ENCODE assay signal across 20 cellular contexts in the genomic region with DNA sequence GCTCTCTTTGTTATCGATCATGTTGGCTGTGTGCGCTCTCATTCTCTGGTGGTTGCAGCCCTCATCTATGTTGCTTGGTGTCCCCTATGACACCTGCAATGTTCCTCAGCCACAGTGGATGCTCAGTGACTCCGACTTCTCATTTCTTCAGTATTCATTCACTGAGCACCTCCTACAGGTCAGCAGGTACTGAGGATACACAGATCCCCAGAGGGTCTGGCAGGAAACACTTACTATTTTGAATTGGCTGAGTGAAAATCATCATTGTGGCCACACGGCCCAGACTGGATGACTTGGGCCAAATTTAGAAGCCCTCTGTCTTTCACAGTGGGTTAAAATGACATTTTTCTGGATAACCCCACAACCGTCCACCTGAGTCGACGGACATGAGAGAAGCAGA. TPM values are rescaled to one million over a fixed set of nuclear protein-coding genes. Genes with fewer than 3 reads are reported as not detected.
A peak's percentile ranks its signal among the peaks of the same experiment; 100 is the strongest.
DNase-seq lines count a peak whose midpoint lies in the region; ATAC-seq, FAIRE-seq and TF ChIP-seq lines count a peak whose summit lies in the region.
"Had no signal": no experiment of that assay in that cellular context is flagged by ENCODE, and none has a peak within 500 bp of the region (broad histone marks: within the 10 kb centered on the region; RNA-seq: fewer than 3 reads in every experiment).

No MANE protein-coding gene starts in this region.

- no peaks in the 10 kb centered on the region for H3K9me3 ChIP-seq in HCT116 (ENCODE audit: control insufficient read depth in 1 of 2, insufficient read depth in 1 of 2, low read depth in 1 of 2, low read length in 2 of 2)
- no peaks in the 10 kb centered on the region for H3K9me3 ChIP-seq in endodermal cell (ENCODE audit: control insufficient read depth, low read length)
- H3K9me3 ChIP-seq in neuronal stem cell (replicated peaks in 1 of 2; ENCODE audit: control insufficient read depth in 2 of 2, insufficient read depth in 1 of 2, low read depth in 1 of 2, low read length in 2 of 2): no peaks in the 10 kb centered on the region
- H3K9me3 ChIP-seq: HAP-1 had no signal

- peaks cover 9% of the 10 kb centered on the region for H3K4me1 Mint-ChIP-seq in endodermal cell
- H3K4me1 Mint-ChIP-seq: CD14-positive monocyte; CD8-positive, alpha-beta memory T cell had no signal

- H2AK5ac ChIP-seq in neuronal stem cell (ENCODE audit: low read depth, low read length): no peak overlapping the region

- H3K36me3 ChIP-seq in HCT116 (ENCODE audit: control insufficient read depth in 1 of 2, insufficient read depth in 2 of 2, low read length in 2 of 2) (no peaks in the 10 kb centered on the region), endodermal cell (ENCODE audit: control insufficient read depth, insufficient read depth, low read length) (no peaks in the 10 kb centered on the region), neuronal stem cell (replicated peaks in 1 of 2; ENCODE audit: control insufficient read depth in 2 of 2, insufficient read depth in 2 of 2, low read length in 2 of 2) (no peaks in the 10 kb centered on the region)
- H3K36me3 ChIP-seq: HAP-1 had no signal

- no peak overlapping the region for H3K14ac ChIP-seq in neuronal stem cell (ENCODE audit: low read length)

- intact Hi-C loops in HCT116 (cut with micrococcal nuclease): no loop called here

- TF ChIP-seq RAD21 in HCT116 (IDR thresholded peaks at IDR 0.05; ENCODE audit: low read depth): 0 out of 2 replicates have a peak, but pooled peaks have one; percentile 20

- no peak overlapping the region for H3K18ac ChIP-seq in neuronal stem cell (ENCODE audit: low read length)

- H3K9me3 Mint-ChIP-seq in endodermal cell: no peaks in the 10 kb centered on the region
- H3K9me3 Mint-ChIP-seq: CD4-positive, alpha-beta T cell; GM23338 had no signal

- H2BK12ac ChIP-seq in neuronal stem cell (ENCODE audit: low read length): no peak overlapping the region

- H3K4me3 ChIP-seq in HCT116 (replicated peaks in 1 of 2; ENCODE audit: low read depth in 1 of 2, low read length in 2 of 2): no peak overlapping the region
- H3K4me3 ChIP-seq in endodermal cell (ENCODE audit: low read length): no peak overlapping the region
- H3K4me3 ChIP-seq in neuronal stem cell (ENCODE audit: low read length in 2 of 2): no peak overlapping the region
- H3K4me3 ChIP-seq: GM12878, GM23338, HAP-1 had no signal

- peaks cover 49% of the 10 kb centered on the region for H3K27me3 ChIP-seq in HCT116 (ENCODE audit: insufficient read depth, low read length)
- peaks cover 39% of the 10 kb centered on the region for H3K27me3 ChIP-seq in endodermal cell (ENCODE audit: control insufficient read depth, insufficient read depth, low read length, poor library complexity, severe bottlenecking)
- peaks cover 0 to 7% (median 7%) of the 10 kb centered on the region in 3 experiments for H3K27me3 ChIP-seq in neuronal stem cell (ENCODE audit: control insufficient read depth in 3 of 3, insufficient read depth in 3 of 3, low read depth in 1 of 3, low read length in 3 of 3)

- RAD21 ChIA-PET in HCT116 (lab: Charles Lee; ENCODE audit: low non-redundant PET in 1 of 2, low total read pairs in 2 of 2, uncharacterized antibody in 2 of 2, unreplicated experiment in 2 of 2): no interaction called here

- no peaks in the 10 kb centered on the region for H3K36me3 Mint-ChIP-seq in endodermal cell (ENCODE audit: low read depth)
- H3K36me3 Mint-ChIP-seq: CD14-positive monocyte; CD8-positive, alpha-beta memory T cell had no signal

- H2BK15ac ChIP-seq in neuronal stem cell (ENCODE audit: low read length): no peak overlapping the region

- no peak overlapping the region for H3K27ac ChIP-seq in HCT116 (ENCODE audit: low read depth, low read length)
- H3K27ac ChIP-seq in endodermal cell (ENCODE audit: low read depth, low read length): no peak overlapping the region
- H3K27ac ChIP-seq in neuronal stem cell (replicated peaks; ENCODE audit: low read length): no peak overlapping the region

- TF ChIP-seq POLR2A in HCT116 (IDR thresholded peaks at IDR 0.05; ENCODE audit: borderline replicate concordance, extremely low read depth, insufficient read depth, insufficient read length): no peak

- POLR2A ChIA-PET in HCT116 (lab: Charles Lee): no interaction called here

- H3K4me2 ChIP-seq in HCT116 (ENCODE audit: low read length) (no peak overlapping the region), neuronal stem cell (ENCODE audit: insufficient read depth, low read length, poor library complexity, severe bottlenecking) (no peak overlapping the region)
- H3K4me2 ChIP-seq: GM23338 had no signal

- no peak overlapping the region for H3K4me3 Mint-ChIP-seq in endodermal cell
- H3K4me3 Mint-ChIP-seq: CD14-positive monocyte; CD4-positive, alpha-beta T cell; CD8-positive, alpha-beta memory T cell; GM23338 had no signal

- 91 to 94% methylated on average over 6 to 7 of the region's 7 CpGs for WGBS in endodermal cell (ENCODE audit: insufficient coverage in 1 of 2, insufficient read length in 1 of 2), 2 experiments
- no CpG with 5 or more reads among the region's 7 CpGs for WGBS in neuronal stem cell (ENCODE audit: extremely low coverage in 2 of 2, insufficient read length in 2 of 2, insufficient replicate concordance in 1 of 2), 2 donors

- H3K27me3 Mint-ChIP-seq in endodermal cell (ENCODE audit: insufficient read depth): peaks cover 78% of the 10 kb centered on the region

- no peaks in the 10 kb centered on the region for H3K9me2 ChIP-seq in HCT116 (ENCODE audit: insufficient read depth)

- H3K79me1 ChIP-seq in neuronal stem cell (ENCODE audit: low read depth, low read length): no peaks in the 10 kb centered on the region

- no peak overlapping the region for H2AFZ ChIP-seq in HCT116 (ENCODE audit: low read depth, low read length, poor library complexity, severe bottlenecking)
- H2AFZ ChIP-seq in neuronal stem cell (ENCODE audit: low read length): no peak overlapping the region
- H2AFZ ChIP-seq: GM23338 had no signal

- no peak overlapping the region for H3K4ac ChIP-seq in neuronal stem cell (ENCODE audit: low read length)

- no peak for DNase-seq in HCT116 (ENCODE audit: low read depth, low spot score)
- no peak for DNase-seq in endodermal cell
- DNase-seq in neuronal stem cell (ENCODE audit: low spot score): no peak
- DNase-seq in frontal cortex (ENCODE audit: low spot score in 2 of 2): no peak
- DNase-seq in activated naive CD4-positive, alpha-beta T cell (lab: John Stamatoyannopoulos, UW): no peak
- DNase-seq: CD4-positive, alpha-beta T cell; CD8-positive, alpha-beta memory T cell; DMS 273 treated with DMSO at 0.1 percent for 48 hours; DMS79; EL; GDM1 had no signal

- H3K23ac ChIP-seq in neuronal stem cell (ENCODE audit: low read depth, low read length, poor library complexity): no peak overlapping the region

- H3K9ac ChIP-seq in HCT116 (ENCODE audit: low read length): no peak overlapping the region
- H3K9ac ChIP-seq in endodermal cell (ENCODE audit: extremely low read depth, low read length, poor library complexity, severe bottlenecking): no peak overlapping the region
- peak overlapping the region; percentile 7 for H3K9ac ChIP-seq in neuronal stem cell (ENCODE audit: low read depth, low read length, poor library complexity)

- CTCF ChIA-PET in HCT116 (lab: Charles Lee): no interaction called here

- FAIRE-seq in frontal cortex (lab: Jason Lieb, UNC): no peak
- FAIRE-seq: D721Med, GM12878, H54 had no signal

- H4K8ac ChIP-seq in neuronal stem cell (ENCODE audit: low read depth, low read length): no peak overlapping the region

- no peak overlapping the region for H2BK120ac ChIP-seq in neuronal stem cell (ENCODE audit: low read depth, low read length)

- no TSS peak for BruUV-seq in HCT116 (replicated peaks; lab: Mats Ljungman, UMichigan)

- no peaks in the 10 kb centered on the region for H3K79me2 ChIP-seq in HCT116 (ENCODE audit: insufficient read depth, low read length)

- no peaks in the 10 kb centered on the region for H3K4me1 ChIP-seq in HCT116 (ENCODE audit: control insufficient read depth in 1 of 2, insufficient read depth in 2 of 2, low read length in 2 of 2)
- H3K4me1 ChIP-seq in endodermal cell (ENCODE audit: control insufficient read depth, insufficient read depth, low read length): no peaks in the 10 kb centered on the region
- H3K4me1 ChIP-seq in neuronal stem cell (ENCODE audit: control insufficient read depth in 2 of 2, insufficient read depth in 1 of 2, low read depth in 1 of 2, low read length in 2 of 2): peaks cover 0 to 15% of the 10 kb centered on the region in 2 donors
- H3K4me1 ChIP-seq: HAP-1 had no signal

- no peaks in the 10 kb centered on the region for H4K20me1 ChIP-seq in HCT116 (ENCODE audit: insufficient read depth)

- no peak overlapping the region for H3K27ac Mint-ChIP-seq in endodermal cell
- H3K27ac Mint-ChIP-seq: CD14-positive monocyte; CD4-positive, alpha-beta T cell; CD8-positive, alpha-beta memory T cell; GM23338 had no signal

- H2BK5ac ChIP-seq in neuronal stem cell (ENCODE audit: low read length): no peak overlapping the region

- H4K91ac ChIP-seq in neuronal stem cell (ENCODE audit: low read depth, low read length, poor library complexity): no peak overlapping the region

- no peak; the same call in 1 of the 2 replicates for ATAC-seq in HCT116
- no peak for ATAC-seq in GM18870 (IDR thresholded peaks at IDR 0.05; ENCODE audit: unreplicated experiment)
- ATAC-seq: GM12878, GM23338 had no signal

- TF ChIP-seq CTCF in HCT116 (IDR thresholded peaks at IDR 0.05 in 2 of 3, conservative IDR thresholded peaks at IDR 0.05 in 1 of 3; ENCODE audit: borderline replicate concordance in 1 of 3, insufficient read depth in 1 of 3, low read depth in 2 of 3, low read length in 2 of 3) (0 out of 6 replicates have a peak, but pooled peaks of 1 of the 3 experiments have one; percentile 4), endodermal cell (conservative IDR thresholded peaks at IDR 0.05) (peak; percentile 30)

RNA-seq across cellular contexts. Expression of a gene that starts 32.1 kb away (rescaled TPM):
- total RNA-seq in HCT116 (2021; ENCODE audit: unreplicated experiment) (not detected), endodermal cell (not detected), frontal cortex (not detected)
- not detected in 2 replicates for polyA plus RNA-seq in HCT116 (2012)
- 0.39 TPM for polyA plus RNA-seq in endodermal cell (2013, experiment 1 of 2)
- 0.54 TPM for polyA plus RNA-seq in endodermal cell (2013, experiment 2 of 2)
- polyA plus RNA-seq in neuronal stem cell (2013, experiment 1 of 2): not detected
- 0.01 TPM for polyA plus RNA-seq in neuronal stem cell (2013, experiment 2 of 2)
- total RNA-seq: A673; CD4-positive, alpha-beta T cell; CD8-positive, alpha-beta memory T cell; GM12878 had no signal
- polyA plus RNA-seq: BJ; CD14-positive monocyte; CD8-positive, alpha-beta memory T cell; GM12878 had no signal
